8 cellular contexts compared by ENCODE assay signal in genomic region chr21:44302573-44303401, GRCh38. TPM values are rescaled to one million over a fixed set of nuclear protein-coding genes. Genes with fewer than 3 reads are reported as not detected.
DNase-seq lines count a peak whose midpoint lies in the region; ATAC-seq and TF ChIP-seq lines count a peak whose summit lies in the region.
"Not testable (repeated sequence)": the region's sequence is repeated elsewhere in the genome, so short reads cannot be mapped to it uniquely, and the experiment has no call there.

No MANE protein-coding gene starts in this region.

- not testable (repeated sequence) for H3K79me2 ChIP-seq in OCI-LY1 (ENCODE audit: insufficient read depth, low read length)

- not testable (repeated sequence) for H3F3A ChIP-seq in OCI-LY1 (ENCODE audit: insufficient read depth, low read length)

- H3K27me3 ChIP-seq in Caco-2 (replicated peaks; ENCODE audit: control insufficient read depth, insufficient read depth, low read length); OCI-LY1 (ENCODE audit: insufficient read depth, low read length); naive thymus-derived CD4-positive, alpha-beta T cell (ENCODE audit: control insufficient read depth in 2 of 2, insufficient read depth in 2 of 2, low read length in 2 of 2): not testable (repeated sequence)

- H3K9ac ChIP-seq in OCI-LY1 (ENCODE audit: low read length), result peak overlapping the region; percentile 74; the same call in 1 of the 2 replicates

- peaks cover 15% of the 10 kb centered on the region for H3K36me3 Mint-ChIP-seq in Caco-2 (ENCODE audit: insufficient read depth, unreplicated experiment)
- peaks cover 19% of the 10 kb centered on the region for H3K36me3 Mint-ChIP-seq in activated CD4-positive, alpha-beta T cell treated with anti-CD3 and anti-CD28 coated beads for 36 hours (ENCODE audit: low read depth)
- not testable (repeated sequence) for H3K36me3 Mint-ChIP-seq in MCF 10A (ENCODE audit: insufficient read depth, unreplicated experiment); naive thymus-derived CD4-positive, alpha-beta T cell

- H3K4me2 ChIP-seq in OCI-LY1 (ENCODE audit: low read length), result peak overlapping the region; percentile 89

- not testable (repeated sequence) for ATAC-seq in activated CD4-positive, alpha-beta T cell treated with anti-CD3 and anti-CD28 coated beads for 36 hours; naive thymus-derived CD4-positive, alpha-beta T cell

- not testable (repeated sequence) for H3K4me3 ChIP-seq in Caco-2 (ENCODE audit: low read depth, low read length); naive thymus-derived CD4-positive, alpha-beta T cell (ENCODE audit: low read length)
- H3K4me3 ChIP-seq in OCI-LY1 (ENCODE audit: low read depth, low read length, poor library complexity, severe bottlenecking), result peak overlapping the region; percentile 73

- H3K9me3 ChIP-seq in Caco-2; OCI-LY1 (ENCODE audit: low read length); naive thymus-derived CD4-positive, alpha-beta T cell (ENCODE audit: control insufficient read depth in 2 of 3, low read length in 3 of 3): not testable (repeated sequence)

- intact Hi-C loops in Caco-2 (cut with micrococcal nuclease; ENCODE audit: unreplicated experiment); MCF 10A (cut with micrococcal nuclease): not testable (repeated sequence)
- intact Hi-C loops in activated CD4-positive, alpha-beta T cell treated with anti-CD3 and anti-CD28 coated beads for 36 hours (cut with DNase I, micrococcal nuclease), result loop anchor here in 1 of 2 experiments (5.0 kb wide), 1 partner anchor 185 kb away; no protein-coding TSS in a partner anchor
- intact Hi-C loops in naive thymus-derived CD4-positive, alpha-beta T cell (cut with micrococcal nuclease), result loop anchor here in 1 of 2 donors (5.0 kb wide), 1 partner anchor 155 kb away; the partner anchor contains the start of gene LRRC3

- POLR2A ChIA-PET in Caco-2 (lab: Charles Lee) (interaction anchor here (1.6 kb wide), 1 partner anchor 36 kb away, joined by 5 read pairs; the partner anchor contains the start of gene CFAP410), MCF 10A (lab: Yijun Ruan, JAX) (interaction anchor here (1.5 kb wide), 1 partner anchor 35 kb away, joined by 4 read pairs; no protein-coding TSS in a partner anchor)
- POLR2A ChIA-PET in activated CD4-positive, alpha-beta T cell treated with anti-CD3 and anti-CD28 coated beads for 36 hours (lab: Charles Lee), result not testable (repeated sequence)
- POLR2A ChIA-PET in naive thymus-derived CD4-positive, alpha-beta T cell (lab: Charles Lee), result interaction anchor here (0.6 to 3.5 kb wide), 3 partner anchors 37 to 498 kb away, joined by 3 to 14 read pairs (median 3); partner anchors contain the start of gene CFAP410

- peaks cover 16% of the 10 kb centered on the region for H3K4me1 Mint-ChIP-seq in Caco-2 (ENCODE audit: low read depth, unreplicated experiment)
- peaks cover 52% of the 10 kb centered on the region for H3K4me1 Mint-ChIP-seq in activated CD4-positive, alpha-beta T cell treated with anti-CD3 and anti-CD28 coated beads for 36 hours
- not testable (repeated sequence) for H3K4me1 Mint-ChIP-seq in MCF 10A (ENCODE audit: insufficient read depth, unreplicated experiment)
- H3K4me1 Mint-ChIP-seq in naive thymus-derived CD4-positive, alpha-beta T cell, result peaks cover 37 to 66% (median 46%) of the 10 kb centered on the region in 7 donors

- peak overlapping the region; percentile 64 for H3K27ac ChIP-seq in OCI-LY1 (ENCODE audit: low read depth, low read length, poor library complexity, severe bottlenecking)
- peak overlapping the region; percentile 47 for H3K27ac ChIP-seq in naive thymus-derived CD4-positive, alpha-beta T cell (ENCODE audit: low read depth, low read length)
- H3K27ac ChIP-seq in substantia nigra (ENCODE audit: low read depth, low read length, poor library complexity, severe bottlenecking), result peak overlapping the region; percentile 58

- peaks cover 34% of the 10 kb centered on the region for H3K4me1 ChIP-seq in Caco-2
- H3K4me1 ChIP-seq in OCI-LY1 (ENCODE audit: insufficient read depth, low read length, severe bottlenecking), result peaks cover 45% of the 10 kb centered on the region
- peaks cover 26 to 48% of the 10 kb centered on the region in 2 donors for H3K4me1 ChIP-seq in naive thymus-derived CD4-positive, alpha-beta T cell (ENCODE audit: control insufficient read depth in 2 of 2, insufficient read depth in 2 of 2, low read length in 2 of 2)

- not testable (repeated sequence) for H3K9me2 ChIP-seq in OCI-LY1 (ENCODE audit: low read depth, low read length)

- H3K4me3 Mint-ChIP-seq in Caco-2 (ENCODE audit: unreplicated experiment) (peak overlapping the region; percentile 38), MCF 10A (ENCODE audit: unreplicated experiment) (peak overlapping the region; percentile 72)
- peak overlapping the region; percentile 77 for H3K4me3 Mint-ChIP-seq in activated CD4-positive, alpha-beta T cell treated with anti-CD3 and anti-CD28 coated beads for 36 hours
- peak overlapping the region; percentile 70 to 88 (median 80) for H3K4me3 Mint-ChIP-seq in naive thymus-derived CD4-positive, alpha-beta T cell

- not testable (repeated sequence) for BruUV-seq in Caco-2 (replicated peaks; lab: Mats Ljungman, UMichigan); MCF 10A (replicated peaks; lab: Mats Ljungman, UMichigan)

- H3K27me3 Mint-ChIP-seq in Caco-2 (ENCODE audit: insufficient read depth, unreplicated experiment); activated CD4-positive, alpha-beta T cell treated with anti-CD3 and anti-CD28 coated beads for 36 hours; MCF 10A (ENCODE audit: insufficient read depth, unreplicated experiment); naive thymus-derived CD4-positive, alpha-beta T cell: not testable (repeated sequence)

- not testable (repeated sequence) for H4K20me1 ChIP-seq in OCI-LY1 (ENCODE audit: insufficient read depth, low read length)

- not testable (repeated sequence) for H3K36me3 ChIP-seq in Caco-2 (ENCODE audit: control insufficient read depth, insufficient read depth, low read length)
- H3K36me3 ChIP-seq in OCI-LY1 (ENCODE audit: insufficient read depth, low read length), result peaks cover 11% of the 10 kb centered on the region; the same call in 1 of the 2 replicates
- H3K36me3 ChIP-seq in naive thymus-derived CD4-positive, alpha-beta T cell (ENCODE audit: control insufficient read depth in 2 of 3, insufficient read depth in 3 of 3, low read length in 3 of 3), result peaks cover 0 to 27% (median 0%) of the 10 kb centered on the region in 3 experiments

- not testable (repeated sequence) for H2AFZ ChIP-seq in OCI-LY1 (ENCODE audit: low read length)

- peak; percentile 37 to 71 for DNase-seq in Caco-2
- DNase-seq in HuH-7 (ENCODE audit: low spot score), result peak; percentile 86
- DNase-seq in activated CD4-positive, alpha-beta T cell treated with anti-CD3 and anti-CD28 coated beads for 36 hours; naive thymus-derived CD4-positive, alpha-beta T cell: not testable (repeated sequence)
- DNase-seq in MCF 10A (ENCODE audit: unreplicated experiment), result peak; percentile 56
- DNase-seq in glomerular visceral epithelial cell (ENCODE audit: extremely low spot score), result peak; percentile 24
- peak in 1 of 49 donors; percentile 7 for DNase-seq in substantia nigra (lab: John Stamatoyannopoulos, UW)

- not testable (repeated sequence) for H3K9me3 Mint-ChIP-seq in Caco-2 (ENCODE audit: unreplicated experiment); activated CD4-positive, alpha-beta T cell treated with anti-CD3 and anti-CD28 coated beads for 36 hours (ENCODE audit: low read depth); MCF 10A (ENCODE audit: unreplicated experiment); naive thymus-derived CD4-positive, alpha-beta T cell

- H3K27ac Mint-ChIP-seq in Caco-2 (ENCODE audit: unreplicated experiment); activated CD4-positive, alpha-beta T cell treated with anti-CD3 and anti-CD28 coated beads for 36 hours; MCF 10A (ENCODE audit: low read depth, unreplicated experiment): not testable (repeated sequence)
- H3K27ac Mint-ChIP-seq in naive thymus-derived CD4-positive, alpha-beta T cell, result peak overlapping the region; percentile 39 to 86 (median 73)

- peak in 1 of 2 experiments; percentile 13 for TF ChIP-seq CTCF in Caco-2 (IDR thresholded peaks at IDR 0.05; ENCODE audit: insufficient read depth in 1 of 2, low read depth in 1 of 2, low read length in 1 of 2, severe bottlenecking in 1 of 2, unreplicated experiment in 1 of 2)
- peak; percentile 32; the same call in 1 of the 2 replicates for TF ChIP-seq CTCF in OCI-LY1 (IDR thresholded peaks at IDR 0.05; ENCODE audit: low read length)
- not testable (repeated sequence) for TF ChIP-seq CTCF in MCF 10A (IDR thresholded peaks at IDR 0.05; ENCODE audit: unreplicated experiment)

- CTCF ChIA-PET in Caco-2 (lab: Charles Lee), result not testable (repeated sequence)
- CTCF ChIA-PET in activated CD4-positive, alpha-beta T cell treated with anti-CD3 and anti-CD28 coated beads for 36 hours (lab: Charles Lee), result interaction anchor here (0.7 kb wide), 1 partner anchor 521 kb away, joined by 3 read pairs; no protein-coding TSS in a partner anchor
- CTCF ChIA-PET in MCF 10A (lab: Yijun Ruan, JAX), result interaction anchor here (0.6 kb wide), 1 partner anchor 440 kb away, joined by 4 read pairs; no protein-coding TSS in a partner anchor
- CTCF ChIA-PET in naive thymus-derived CD4-positive, alpha-beta T cell (lab: Charles Lee), result interaction anchor here (0.6 to 0.7 kb wide), 2 partner anchors 229 to 432 kb away, joined by 3 read pairs; no protein-coding TSS in a partner anchor

RNA-seq across cellular contexts. Expression of gene PFKL, which starts 2.9 kb away (rescaled TPM):
- total RNA-seq in Caco-2 (2022) (137 and 140 TPM in 2 replicates), MCF 10A (2022) (68.0 and 90.2 TPM in 2 replicates)
- total RNA-seq in activated CD4-positive, alpha-beta T cell treated with anti-CD3 and anti-CD28 coated beads for 36 hours, result 100 to 1,000 TPM; 167 to 202 TPM
- 100 to 1,000 TPM; 107 to 196 (median 122) TPM for total RNA-seq in naive thymus-derived CD4-positive, alpha-beta T cell
- 100 to 1,000 TPM in 1 of 2 donors, 10 to 100 TPM in 1; 75.0 to 103 TPM for polyA plus RNA-seq in naive thymus-derived CD4-positive, alpha-beta T cell

RNA-seq across cellular contexts. Expression of gene AIRE, which starts 17.1 kb away (rescaled TPM):
- total RNA-seq in Caco-2 (2022) (not detected in 2 replicates), MCF 10A (2022) (not detected in 2 replicates)
- total RNA-seq in activated CD4-positive, alpha-beta T cell treated with anti-CD3 and anti-CD28 coated beads for 36 hours, result not detected
- total RNA-seq in naive thymus-derived CD4-positive, alpha-beta T cell, result 1 to 10 TPM in 1 of 5 experiments, under 1 TPM in 1, not detected in 3; 0.32 to 2.6 TPM
- polyA plus RNA-seq in naive thymus-derived CD4-positive, alpha-beta T cell, result under 1 TPM in 1 of 2 donors, not detected in 1; 0.14 TPM

RNA-seq across cellular contexts. Expression of gene CFAP410, which starts 36.4 kb away (rescaled TPM):
- total RNA-seq in Caco-2 (2022), result 16.5 and 20.1 TPM in 2 replicates
- total RNA-seq in activated CD4-positive, alpha-beta T cell treated with anti-CD3 and anti-CD28 coated beads for 36 hours, result 10 to 100 TPM in 1 of 2 experiments, 1 to 10 TPM in 1; 7.3 to 11.4 TPM
- total RNA-seq in MCF 10A (2022), result 10.1 and 13.3 TPM in 2 replicates
- 10 to 100 TPM; 20.8 to 66.7 (median 49.5) TPM for total RNA-seq in naive thymus-derived CD4-positive, alpha-beta T cell
- 10 to 100 TPM; 26.3 to 45.4 TPM for polyA plus RNA-seq in naive thymus-derived CD4-positive, alpha-beta T cell

RNA-seq across cellular contexts. Expression of gene DNMT3L, which starts 41.1 kb away (rescaled TPM):
- 0.67 and 0.95 TPM in 2 replicates for total RNA-seq in Caco-2 (2022)
- not detected for total RNA-seq in activated CD4-positive, alpha-beta T cell treated with anti-CD3 and anti-CD28 coated beads for 36 hours
- not detected in 2 replicates for total RNA-seq in MCF 10A (2022)
- total RNA-seq in naive thymus-derived CD4-positive, alpha-beta T cell, result not detected
- not detected for polyA plus RNA-seq in naive thymus-derived CD4-positive, alpha-beta T cell

RNA-seq across cellular contexts. Expression of gene TRPM2, which starts 50.6 kb away (rescaled TPM):
- total RNA-seq in Caco-2 (2022) (0.07 and 0.20 TPM in 2 replicates), MCF 10A (2022) (10.0 and 11.0 TPM in 2 replicates)
- total RNA-seq in activated CD4-positive, alpha-beta T cell treated with anti-CD3 and anti-CD28 coated beads for 36 hours, result 1 to 10 TPM; 1.5 to 1.7 TPM
- total RNA-seq in naive thymus-derived CD4-positive, alpha-beta T cell, result 10 to 100 TPM in 2 of 5 experiments, 1 to 10 TPM in 3; 1.2 to 29.6 (median 5.3) TPM
- 1 to 10 TPM; 1.5 to 1.7 TPM for polyA plus RNA-seq in naive thymus-derived CD4-positive, alpha-beta T cell
